Comparison of ENCODE assay signal across 9 cellular contexts in the genomic region with DNA sequence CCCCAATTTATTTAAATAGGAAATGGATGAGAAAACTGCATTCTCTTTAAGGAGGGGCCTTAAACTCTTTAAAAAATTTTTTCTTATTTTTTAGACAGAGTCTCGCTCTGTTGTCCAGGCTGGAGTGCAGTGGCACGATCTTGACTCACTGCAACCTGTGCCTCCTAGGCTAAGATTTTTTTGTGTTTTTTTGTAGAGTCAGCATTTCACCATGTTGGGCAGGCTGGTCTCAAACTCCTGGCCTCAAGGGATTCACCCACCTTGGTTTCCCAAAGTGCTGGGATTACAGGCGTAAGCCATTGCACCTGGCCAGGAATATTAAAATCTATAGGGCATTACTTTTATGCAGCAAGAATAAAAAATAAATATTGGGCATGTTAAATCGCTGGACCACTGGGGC. TPM values are rescaled to one million over a fixed set of nuclear protein-coding genes. Genes with fewer than 3 reads are reported as not detected.
"Had no signal": no experiment of that assay in that cellular context is flagged by ENCODE, and none has a peak within 500 bp of the region (broad histone marks: within the 10 kb centered on the region; RNA-seq: fewer than 3 reads in every experiment).

No MANE protein-coding gene starts in this region.

- H3K4me3 Mint-ChIP-seq: GM23338, HFFc6, IgD-negative memory B cell had no signal

- H3K9me3 ChIP-seq: HAP-1 had no signal

- H3K27ac ChIP-seq: HL-60 had no signal

- H3K9me3 Mint-ChIP-seq: GM23338 had no signal

- H3K4me2 ChIP-seq: GM23338 had no signal

- DNase-seq: H7, HFFc6, KG1 had no signal

- ATAC-seq: GM23338, HCT116 had no signal

- H3K36me3 ChIP-seq: HAP-1 had no signal

- H3K4me3 ChIP-seq: GM23338, HAP-1 had no signal

- H2AFZ ChIP-seq: GM23338 had no signal

- H3K4me1 ChIP-seq: HAP-1 had no signal

- H3K27ac Mint-ChIP-seq: GM23338, HFFc6, IgD-negative memory B cell had no signal

- H3K36me3 Mint-ChIP-seq: IgD-negative memory B cell had no signal

RNA-seq across cellular contexts. Expression of a gene that starts 56.0 kb away (rescaled TPM):
- total RNA-seq: HFFc6, HT1080 had no signal
- polyA plus RNA-seq: IgD-negative memory B cell had no signal
